8 cellular contexts compared by ENCODE assay signal in the genomic region with DNA sequence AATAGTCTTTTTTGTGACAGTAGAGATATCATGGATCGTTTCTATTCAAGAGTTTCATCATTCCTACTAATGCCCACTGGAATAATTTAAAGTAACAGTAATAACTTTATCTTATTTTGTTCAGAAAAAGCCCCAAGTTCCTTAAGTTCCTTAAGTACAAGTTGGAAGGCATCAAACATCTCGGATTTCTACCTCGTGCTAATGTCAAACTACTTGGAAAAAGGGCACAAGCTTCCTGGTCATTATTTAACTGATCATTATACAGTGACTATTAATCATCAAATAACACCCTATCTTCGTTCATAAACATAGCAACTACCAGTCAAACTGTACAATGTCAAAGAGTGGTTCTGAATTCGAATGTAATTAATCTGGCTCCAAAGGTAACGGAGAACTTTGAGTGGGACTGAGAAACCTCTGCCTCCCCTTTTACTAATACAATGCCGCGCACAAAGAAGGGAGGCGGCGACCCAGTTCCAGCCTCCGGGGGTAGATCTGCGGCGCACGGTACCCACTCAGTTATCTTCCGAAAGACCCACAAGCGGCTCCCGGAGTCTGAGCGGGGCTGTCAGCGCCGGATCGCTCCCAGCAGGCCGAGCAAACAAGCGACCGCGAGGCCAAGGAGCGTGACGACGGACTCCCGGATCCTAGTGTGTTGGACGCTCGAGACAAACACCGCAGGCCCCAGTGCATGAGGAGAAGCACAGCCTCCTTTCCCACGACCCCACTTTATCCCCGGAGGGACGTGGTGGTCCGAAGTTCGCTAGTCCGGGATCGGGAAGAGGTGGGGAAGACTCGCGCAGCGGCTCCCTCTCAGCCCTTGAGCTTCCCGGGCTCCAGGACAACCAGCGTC. TPM values are rescaled to one million over a fixed set of nuclear protein-coding genes. Genes with fewer than 3 reads are reported as not detected.
A peak's percentile ranks its signal among the peaks of the same experiment; 100 is the strongest.
DNase-seq lines count a peak whose midpoint lies in the region; ATAC-seq and TF ChIP-seq lines count a peak whose summit lies in the region.

No MANE protein-coding gene starts in this region.

- TF ChIP-seq CTCF in GM12875 (IDR thresholded peaks at IDR 0.05; ENCODE audit: borderline replicate concordance, insufficient read depth, low read depth, low read length) (no peak), lung (IDR thresholded peaks at IDR 0.05; ENCODE audit: control extremely low read depth, extremely low read depth) (no peak)

- H3K4me3 ChIP-seq in GM12875 (ENCODE audit: low read depth, low read length) (peak overlapping the region; percentile 65), lung (peak overlapping the region; percentile 72)

- POLR2A ChIA-PET in HEK293T (lab: Yijun Ruan, JAX): interaction anchor here (0.6 to 2.0 kb wide), 8 partner anchors 11 to 228 kb away, joined by 3 to 11 read pairs (median 5); a partner anchor contains a TSS

- DNase-seq in HEK293T (ENCODE audit: extremely low spot score) (peak; percentile 66), NAMALWA (ENCODE audit: low spot score) (peak; percentile 62), dermis blood vessel endothelial cell (peak; percentile 68), lung (ENCODE audit: low spot score) (peak; percentile 40), midbrain (lab: John Stamatoyannopoulos, UW) (no peak)
- DNase-seq in activated CD4-positive, alpha-beta T cell treated with anti-CD3 and anti-CD28 coated beads for 4 hours: peak; percentile 36
- peak in 2 of 3 donors; percentile 9 to 25 for DNase-seq in stimulated activated CD4-positive, alpha-beta T cell treated with anti-CD3 and anti-CD28 coated beads, TNF-alpha, amount 100 ng/mL, for 1 hour (ENCODE audit: low read depth in 3 of 3, low spot score in 1 of 3)

- peak overlapping the region; percentile 78 to 91 for H3K27ac ChIP-seq in lung (ENCODE audit: low read depth in 1 of 2, low read length in 1 of 2)

- H3K36me3 ChIP-seq in lung (ENCODE audit: control insufficient read depth in 2 of 2, insufficient read depth in 2 of 2, low read length in 2 of 2): no peaks in the 10 kb centered on the region

- H3K4me1 ChIP-seq in lung (ENCODE audit: control insufficient read depth in 2 of 2, insufficient read depth in 2 of 2, low read length in 2 of 2): peaks cover 0 to 3% of the 10 kb centered on the region in 2 donors

- no peaks in the 10 kb centered on the region for H3K9me3 ChIP-seq in lung (ENCODE audit: control insufficient read depth in 2 of 2, insufficient read depth in 1 of 2, low read length in 1 of 2)

- WGBS in lung, 2 donors: 1% methylated on average over 42 to 44 of the region's 44 CpGs

- no peaks in the 10 kb centered on the region for H3K27me3 ChIP-seq in lung (ENCODE audit: control insufficient read depth, insufficient read depth)

- CTCF ChIA-PET in HEK293T (lab: Yijun Ruan, JAX): no interaction called here

- peak; percentile 16 for ATAC-seq in lung (ENCODE audit: insufficient read depth, low FRiP score)

TF ChIP-seq in HEK293T, 16 proteins besides CTCF, POLR2A, EP300 and RAD21:
- TF ChIP-seq FOXA1 (IDR thresholded peaks at IDR 0.05): no peak
- no peak for TF ChIP-seq BHLHE40 (IDR thresholded peaks at IDR 0.05; ENCODE audit: borderline replicate concordance)
- TF ChIP-seq L3MBTL2 (conservative IDR thresholded peaks at IDR 0.05): peak; percentile 52

RNA-seq across cellular contexts. Expression of a gene that starts 0.7 kb away (rescaled TPM):
- total RNA-seq in dermis blood vessel endothelial cell (15.5 and 16.8 TPM in 2 replicates), lung (10 to 100 TPM; 15.6 to 62.5 TPM)
- polyA plus RNA-seq in lung: 1 to 10 TPM; 3.3 TPM
